Comparison of ENCODE assay signal across 9 cellular contexts in the genomic region with DNA sequence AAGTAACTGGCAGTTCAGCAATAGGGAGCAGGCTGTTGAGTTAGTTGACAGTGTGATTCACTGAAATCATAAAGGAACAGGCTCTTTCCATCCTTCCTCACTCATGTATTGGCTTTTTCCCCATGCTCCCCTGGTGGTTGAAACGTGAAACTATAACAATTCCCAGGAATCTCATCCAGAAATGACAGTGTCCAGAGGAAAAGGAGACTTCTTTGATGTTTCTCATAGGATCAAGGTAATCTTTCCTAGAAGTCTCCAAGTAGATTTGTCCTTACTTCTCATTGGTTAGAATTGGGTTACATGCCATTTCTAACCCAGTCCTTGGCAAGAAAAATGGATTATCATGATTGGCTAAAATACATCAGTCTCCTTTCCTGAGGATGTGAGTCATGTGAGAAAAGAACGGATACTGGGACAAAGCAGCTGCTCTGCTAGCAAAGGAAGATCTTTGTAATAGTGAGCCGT. TPM values are rescaled to one million over a fixed set of nuclear protein-coding genes. Genes with fewer than 3 reads are reported as not detected.
DNase-seq lines count a peak whose midpoint lies in the region; ATAC-seq and TF ChIP-seq lines count a peak whose summit lies in the region.
"Had no signal": no experiment of that assay in that cellular context is flagged by ENCODE, and none has a peak within 500 bp of the region (broad histone marks: within the 10 kb centered on the region; RNA-seq: fewer than 3 reads in every experiment).

No MANE protein-coding gene starts in this region.

- TF ChIP-seq POLR2A in breast epithelium (IDR thresholded peaks at IDR 0.05): no peak

- H3K27me3 Mint-ChIP-seq in CD4-positive, alpha-beta memory T cell: no peaks in the 10 kb centered on the region

- intact Hi-C loops in breast epithelium (cut with DNase I; ENCODE audit: low total_unique reads): no loop called here
- intact Hi-C loops in left lung (cut with DNase I): no loop called here
- intact Hi-C loops in CD4-positive, alpha-beta memory T cell (cut with micrococcal nuclease): no loop called here

- ATAC-seq in left lung: peak; percentile 57
- no peak for ATAC-seq in GM19452 (IDR thresholded peaks at IDR 0.05; ENCODE audit: unreplicated experiment)

- no peaks in the 10 kb centered on the region for H3K9me3 ChIP-seq in breast epithelium
- H3K9me3 ChIP-seq in left lung: no peaks in the 10 kb centered on the region
- no peaks in the 10 kb centered on the region for H3K9me3 ChIP-seq in CD4-positive, alpha-beta memory T cell (ENCODE audit: control insufficient read depth in 1 of 2, low read length in 2 of 2)

- H3K4me3 ChIP-seq in ACC112 (ENCODE audit: low read depth, low read length) (peak overlapping the region; percentile 30; the same call in 1 of the 2 replicates), breast epithelium (no peak overlapping the region), left lung (no peak overlapping the region)
- no peak overlapping the region for H3K4me3 ChIP-seq in CD4-positive, alpha-beta memory T cell (ENCODE audit: low read length in 2 of 2)

- H3K79me2 ChIP-seq in ACC112 (ENCODE audit: control insufficient read depth, insufficient read depth, low read length, unreplicated experiment): peaks cover 21% of the 10 kb centered on the region

- H3K36me3 ChIP-seq in ACC112 (ENCODE audit: insufficient read depth, low read length) (peaks cover 32% of the 10 kb centered on the region), breast epithelium (no peaks in the 10 kb centered on the region), left lung (peaks cover 0 to 78% of the 10 kb centered on the region in 2 donors)
- peaks cover 14% of the 10 kb centered on the region for H3K36me3 ChIP-seq in CD4-positive, alpha-beta memory T cell (ENCODE audit: insufficient read depth, low read length)

- peak overlapping the region; percentile 55 for H3K27ac ChIP-seq in ACC112 (ENCODE audit: low read depth, low read length)
- H3K27ac ChIP-seq in breast epithelium: peak overlapping the region in 1 of 2 donors; percentile 8
- peak overlapping the region; percentile 10 to 65 for H3K27ac ChIP-seq in left lung
- no peak overlapping the region for H3K27ac ChIP-seq in CD4-positive, alpha-beta memory T cell (ENCODE audit: low read depth, low read length)

- H3K27ac Mint-ChIP-seq in CD4-positive, alpha-beta memory T cell: peak overlapping the region in 1 of 7 donors; percentile 48

- H3K36me3 Mint-ChIP-seq in CD4-positive, alpha-beta memory T cell: peaks cover 30 to 62% of the 10 kb centered on the region in 2 donors

- H2AFZ ChIP-seq in ACC112 (ENCODE audit: low read length, unreplicated experiment): no peak overlapping the region

- no peaks in the 10 kb centered on the region for H3K27me3 ChIP-seq in ACC112 (ENCODE audit: insufficient read depth, low read length)
- H3K27me3 ChIP-seq in breast epithelium: no peaks in the 10 kb centered on the region
- H3K27me3 ChIP-seq in left lung: no peaks in the 10 kb centered on the region
- no peaks in the 10 kb centered on the region for H3K27me3 ChIP-seq in CD4-positive, alpha-beta memory T cell (ENCODE audit: insufficient read depth, low read length)

- TF ChIP-seq CTCF in breast epithelium (IDR thresholded peaks at IDR 0.05) (peak; percentile 35 to 65 (median 40)), left lung (IDR thresholded peaks at IDR 0.05) (peak; percentile 34 to 39)

- DNase-seq in HuH-7 (ENCODE audit: low spot score) (peak; percentile 18), breast epithelium (ENCODE audit: low spot score in 2 of 2) (no peak), left lung (no peak), GF-D8 (lab: John Stamatoyannopoulos, UW) (no peak), T-helper 9 cell (no peak)
- no peak for DNase-seq in CD4-positive, alpha-beta memory T cell
- DNase-seq: NCI-H345 had no signal

- CTCF ChIA-PET in CD4-positive, alpha-beta memory T cell (lab: Charles Lee; ENCODE audit: partially characterized antibody): interaction anchor here (1.1 to 1.3 kb wide), 2 partner anchors 9 to 13 kb away, joined by 4 read pairs; no protein-coding TSS in a partner anchor

- H3K9me3 Mint-ChIP-seq in CD4-positive, alpha-beta memory T cell: peaks cover 0 to 2% (median 0%) of the 10 kb centered on the region in 8 donors

- POLR2A ChIA-PET in CD4-positive, alpha-beta memory T cell (lab: Charles Lee; ENCODE audit: partially characterized antibody): no interaction called here

- H3K4me1 ChIP-seq in ACC112 (ENCODE audit: control insufficient read depth, insufficient read depth, low read length, unreplicated experiment) (peaks cover 22% of the 10 kb centered on the region), breast epithelium (no peaks in the 10 kb centered on the region), left lung (peaks cover 10 to 38% of the 10 kb centered on the region in 2 donors)
- H3K4me1 ChIP-seq in CD4-positive, alpha-beta memory T cell (ENCODE audit: insufficient read depth, low read length): no peaks in the 10 kb centered on the region

- H3K4me1 Mint-ChIP-seq in CD4-positive, alpha-beta memory T cell: peaks cover 8 to 26% (median 17%) of the 10 kb centered on the region in 4 donors

- H3K4me3 Mint-ChIP-seq in CD4-positive, alpha-beta memory T cell: no peak overlapping the region

RNA-seq across cellular contexts. Expression of gene TTC19, which starts 14.4 kb away (rescaled TPM):
- 100 to 1,000 TPM in 2 of 3 donors, 10 to 100 TPM in 1; 46.4 to 111 (median 105) TPM for total RNA-seq in breast epithelium
- total RNA-seq in left lung: 10 to 100 TPM; 31.6 to 34.0 TPM
- 10 to 100 TPM; 34.1 to 36.3 TPM for total RNA-seq in CD4-positive, alpha-beta memory T cell
- polyA plus RNA-seq in CD4-positive, alpha-beta memory T cell: 10 to 100 TPM; 38.0 to 61.4 TPM

RNA-seq across cellular contexts. Expression of gene ZSWIM7, which starts 14.5 kb away (rescaled TPM):
- total RNA-seq in breast epithelium (10 to 100 TPM; 19.7 to 20.9 (median 20.3) TPM), left lung (10 to 100 TPM; 22.6 to 26.7 TPM)
- total RNA-seq in CD4-positive, alpha-beta memory T cell: 10 to 100 TPM; 30.2 to 30.9 TPM
- polyA plus RNA-seq in CD4-positive, alpha-beta memory T cell: 10 to 100 TPM; 56.9 to 66.5 TPM
